ENCODE assay signal across 8 cellular contexts in genomic region chr15:101252836-101253235, GRCh38. TPM values are rescaled to one million over a fixed set of nuclear protein-coding genes. Genes with fewer than 3 reads are reported as not detected.
DNase-seq lines count a peak whose midpoint lies in the region; TF ChIP-seq lines count a peak whose summit lies in the region.

No MANE protein-coding gene starts in this region.

- no TSS peak for BruUV-seq in A673 (replicated peaks; lab: Mats Ljungman, UMichigan)

- intact Hi-C loops in A673 (cut with micrococcal nuclease; ENCODE audit: unreplicated experiment) (loop anchor here (5.0 to 10.0 kb wide), 3 partner anchors 76 to 618 kb away; partner anchors contain the start of gene LRRK1), ascending aorta (cut with DNase I) (loop anchor here (1.0 to 10.0 kb wide), 5 partner anchors 66 to 648 kb away; partner anchors contain the start of genes ASB7 and LINS1)

- peak overlapping the region; percentile 97 for H3K4me3 Mint-ChIP-seq in HFFc6

- no peak for DNase-seq in A673 (ENCODE audit: low spot score)
- no peak for DNase-seq in HFFc6
- DNase-seq in ascending aorta (ENCODE audit: low spot score in 2 of 2), result no peak
- no peak for DNase-seq in ecto neural progenitor cell (ENCODE audit: low spot score)
- DNase-seq in NCI-H526 (lab: John Stamatoyannopoulos, UW), result no peak
- no peak for DNase-seq in G401 (ENCODE audit: low spot score)
- DNase-seq in NOMO-1 treated with dmso at 0.1 percent for 144 hours (lab: John Stamatoyannopoulos, UW; ENCODE audit: unreplicated experiment), result no peak

- peak overlapping the region; percentile 94 for H3K27ac Mint-ChIP-seq in HFFc6

- H3K27me3 ChIP-seq in A673 (replicated peaks; ENCODE audit: insufficient read depth, low read depth, low read length, poor library complexity) (no peaks in the 10 kb centered on the region), ascending aorta (no peaks in the 10 kb centered on the region)

- TF ChIP-seq CTCF in A673 (conservative IDR thresholded peaks at IDR 0.05; ENCODE audit: low read depth, low read length), result no peak
- no peak for TF ChIP-seq CTCF in HFFc6 (IDR thresholded peaks at IDR 0.05)
- TF ChIP-seq CTCF in ascending aorta (IDR thresholded peaks at IDR 0.05), result no peak

- peak overlapping the region; percentile 85 for H3K4me3 ChIP-seq in A673 (ENCODE audit: low read depth, low read length, poor library complexity, severe bottlenecking)
- H3K4me3 ChIP-seq in ascending aorta, result peak overlapping the region; percentile 83 to 85
- peak overlapping the region; percentile 56 for H3K4me3 ChIP-seq in mesodermal cell (ENCODE audit: extremely low read depth, insufficient read depth, low read length, poor library complexity, severe bottlenecking)

- POLR2A ChIA-PET in A673 (lab: Charles Lee; ENCODE audit: low non-redundant PET), result no interaction called here

- H3K36me3 ChIP-seq in A673 (ENCODE audit: insufficient read depth, low read length, poor library complexity, severe bottlenecking), result no peaks in the 10 kb centered on the region
- H3K36me3 ChIP-seq in ascending aorta, result no peaks in the 10 kb centered on the region
- peaks cover 18% of the 10 kb centered on the region for H3K36me3 ChIP-seq in mesodermal cell (ENCODE audit: control insufficient read depth, insufficient read depth, low read length)

- in situ Hi-C loops in G401 (cut with HindIII; ENCODE audit: low sequenced_read_pairs), result no loop called here

- CTCF ChIA-PET in A673 (lab: Charles Lee), result no interaction called here

- H3K9me3 Mint-ChIP-seq in HFFc6, result no peaks in the 10 kb centered on the region

- H3K36me3 Mint-ChIP-seq in HFFc6 (ENCODE audit: low read depth), result peaks cover 17% of the 10 kb centered on the region

- H3K4me1 ChIP-seq in A673 (ENCODE audit: insufficient read depth, low read length, poor library complexity, severe bottlenecking) (peaks cover 8% of the 10 kb centered on the region), ascending aorta (peaks cover 3 to 33% of the 10 kb centered on the region in 2 donors), mesodermal cell (ENCODE audit: control insufficient read depth, insufficient read depth, low read length, poor library complexity, severe bottlenecking) (peaks cover 13% of the 10 kb centered on the region)

- H3K9me3 ChIP-seq in A673 (ENCODE audit: low read depth, low read length, poor library complexity, severe bottlenecking), result no peaks in the 10 kb centered on the region
- no peaks in the 10 kb centered on the region for H3K9me3 ChIP-seq in ascending aorta
- no peaks in the 10 kb centered on the region for H3K9me3 ChIP-seq in mesodermal cell (ENCODE audit: control insufficient read depth, low read length)

- H3K27ac ChIP-seq in A673 (ENCODE audit: low read depth, low read length, poor library complexity, severe bottlenecking) (peak overlapping the region; percentile 81), ascending aorta (peak overlapping the region; percentile 83 to 93), mesodermal cell (ENCODE audit: low read depth, low read length, severe bottlenecking) (no peak overlapping the region)

- 90 to 100% methylated on average over 1 to 2 of the region's 3 CpGs for WGBS in mesodermal cell (ENCODE audit: insufficient coverage in 2 of 2), 2 experiments

- H3K4me1 Mint-ChIP-seq in HFFc6 (ENCODE audit: low read depth), result peaks cover 37% of the 10 kb centered on the region

- H3K27me3 Mint-ChIP-seq in HFFc6 (ENCODE audit: insufficient read depth), result peaks cover 5% of the 10 kb centered on the region; the same call in 1 of the 2 replicates

RNA-seq across cellular contexts. Expression of gene CHSY1, which starts 1.0 kb away (rescaled TPM):
- total RNA-seq in A673 (2021) (47.0 and 48.3 TPM in 2 replicates), ascending aorta (47.4 TPM)
- total RNA-seq in HFFc6 (2021; fragmentation: NEBNext Ultra II Directional; extraction: Animal tissue kit (Norgen Biotek cat#: 25700)), result 10 to 100 TPM; 29.2 to 44.2 (median 40.0) TPM
- 44.2 TPM for polyA plus RNA-seq in mesodermal cell (2013, experiment 1 of 2)
- 41.0 TPM for polyA plus RNA-seq in mesodermal cell (2013, experiment 2 of 2)
- total RNA-seq in G401 (2014; rRNA removed; shearing (Covaris generic)), result 9.5 and 11.0 TPM in 2 replicates

RNA-seq across cellular contexts. Expression of gene SELENOS, which starts 24.4 kb away (rescaled TPM):
- 40.1 and 40.6 TPM in 2 replicates for total RNA-seq in A673 (2021)
- total RNA-seq in HFFc6 (2021; fragmentation: NEBNext Ultra II Directional; extraction: Animal tissue kit (Norgen Biotek cat#: 25700)), result 10 to 100 TPM; 73.1 to 83.1 (median 80.0) TPM
- 32.0 TPM for total RNA-seq in ascending aorta
- polyA plus RNA-seq in mesodermal cell (2013, experiment 1 of 2), result 69.2 TPM
- 62.3 TPM for polyA plus RNA-seq in mesodermal cell (2013, experiment 2 of 2)
- 61.7 and 62.5 TPM in 2 replicates for total RNA-seq in G401 (2014; rRNA removed; shearing (Covaris generic))

RNA-seq across cellular contexts. Expression of gene SNRPA1, which starts 42.2 kb away (rescaled TPM):
- total RNA-seq in A673 (2021) (192 and 206 TPM in 2 replicates), ascending aorta (17.8 TPM)
- 10 to 100 TPM; 54.9 to 78.8 (median 64.5) TPM for total RNA-seq in HFFc6 (2021; fragmentation: NEBNext Ultra II Directional; extraction: Animal tissue kit (Norgen Biotek cat#: 25700))
- 117 TPM for polyA plus RNA-seq in mesodermal cell (2013, experiment 1 of 2)
- polyA plus RNA-seq in mesodermal cell (2013, experiment 2 of 2), result 108 TPM
- total RNA-seq in G401 (2014; rRNA removed; shearing (Covaris generic)), result 74.6 and 106 TPM in 2 replicates
